18 cellular contexts compared by ENCODE assay signal in the genomic region with DNA sequence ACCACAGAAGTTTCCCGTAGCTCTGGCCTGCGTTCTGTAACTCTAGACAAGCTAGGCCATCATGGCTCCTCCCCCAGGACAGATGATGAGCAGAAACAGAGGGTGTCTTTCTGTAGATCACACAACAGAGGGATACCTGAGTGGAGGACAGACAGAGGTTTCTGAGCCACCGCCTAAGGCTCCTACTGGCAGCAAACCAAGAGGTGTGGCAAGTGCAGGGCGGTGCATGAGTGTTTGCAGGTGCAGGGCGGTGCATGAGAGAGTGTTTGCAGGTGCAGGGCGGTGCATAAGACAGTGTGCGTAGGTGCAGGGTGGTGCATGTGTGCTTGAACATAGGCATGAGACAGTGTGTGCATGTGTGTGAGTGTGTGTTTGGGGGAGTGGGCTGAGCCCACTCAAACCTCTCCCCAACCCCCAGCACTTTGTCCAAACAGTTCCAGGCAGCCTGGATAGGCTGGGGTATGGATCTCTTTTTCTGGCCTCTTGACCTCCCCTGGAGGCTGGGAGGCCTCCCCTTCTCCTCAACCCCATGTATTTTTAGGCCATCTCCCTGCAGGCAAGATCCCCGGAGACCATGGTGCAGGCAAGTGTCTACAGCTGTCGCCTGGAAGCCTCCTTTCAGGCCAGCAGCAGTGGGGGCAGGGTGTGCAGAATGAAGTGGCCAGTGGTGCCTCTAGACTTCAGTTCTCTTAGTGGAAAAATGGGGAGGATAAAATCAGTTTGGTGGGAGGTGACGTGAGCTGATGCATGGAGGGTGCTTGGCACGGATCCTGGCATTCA. TPM values are rescaled to one million over a fixed set of nuclear protein-coding genes. Genes with fewer than 3 reads are reported as not detected.
DNase-seq lines count a peak whose midpoint lies in the region; ATAC-seq and TF ChIP-seq lines count a peak whose summit lies in the region.
"Had no signal": no experiment of that assay in that cellular context is flagged by ENCODE, and none has a peak within 500 bp of the region (broad histone marks: within the 10 kb centered on the region; RNA-seq: fewer than 3 reads in every experiment).

No MANE protein-coding gene starts in this region.

- WGBS in endodermal cell (ENCODE audit: insufficient coverage in 1 of 2, insufficient read length in 1 of 2), 2 experiments = 91 to 95% methylated on average over 7 to 11 of the region's 11 CpGs

- H3K9me3 ChIP-seq in PC-9 (ENCODE audit: insufficient read depth, low read depth) (no peaks in the 10 kb centered on the region), mucosa of descending colon (no peaks in the 10 kb centered on the region), endodermal cell (ENCODE audit: control insufficient read depth, low read length) (no peaks in the 10 kb centered on the region)
- H3K9me3 ChIP-seq: adrenal gland, SK-N-SH had no signal

- peak; percentile 99 for ATAC-seq in mucosa of descending colon
- ATAC-seq: K562; stimulated activated memory B cell treated with anti-CD40 and anti-IgM and Interleukin-4, amounts not matched to agents 10 μg/mL and 1 μg/mL and 100 μg/mL, for 72 hours had no signal

- H3K79me2 ChIP-seq in PC-9 (ENCODE audit: low read depth) = no peaks in the 10 kb centered on the region

- H3K27me3 Mint-ChIP-seq in endodermal cell (ENCODE audit: insufficient read depth) = peaks cover 22% of the 10 kb centered on the region

- H3K9me2 ChIP-seq in PC-9 (ENCODE audit: insufficient read depth) = no peaks in the 10 kb centered on the region
- H3K9me2 ChIP-seq: SK-N-SH had no signal

- DNase-seq in DMS153 (lab: John Stamatoyannopoulos, UW) (peak; percentile 77), NCI-H1436 (lab: John Stamatoyannopoulos, UW) (peak; percentile 87), PC-9 (peak in 1 of 2 experiments; percentile 73), mucosa of descending colon (peak; percentile 85 to 93 (median 88)), endodermal cell (no peak), HUDEP-2 (lab: John Stamatoyannopoulos, UW; ENCODE audit: unreplicated experiment in 76 of 76) (no peak), hepatic stellate cell (ENCODE audit: low spot score) (no peak)
- no peak for DNase-seq in stimulated activated CD4-positive, alpha-beta T cell treated with anti-CD3 and anti-CD28 coated beads, Interleukin-1b, Interleukin-23, amount 100 ng/mL, for 48 hours
- DNase-seq: activated CD4-positive, CD25-positive, alpha-beta regulatory T cell; activated CD8-positive, alpha-beta memory T cell treated with anti-CD3 and anti-CD28 coated beads, Interleukin-2, amount 50 U/mL, for 48 hours; cortex of kidney; GF-D8; NCI-H526; stimulated activated CD4-positive, alpha-beta T cell treated with anti-CD3 and anti-CD28 coated beads, Interleukin-4, amount 100 ng/mL, for 1 hour had no signal

- H3K4me2 ChIP-seq in PC-9 = peak overlapping the region; percentile 28; the same call in 1 of the 2 replicates
- H3K4me2 ChIP-seq: SK-N-SH had no signal

- BruUV-seq in PC-9 (replicated peaks; lab: Mats Ljungman, UMichigan) = no TSS peak

- no peaks in the 10 kb centered on the region for H3K27me3 ChIP-seq in PC-9 (ENCODE audit: insufficient read depth, low read depth)
- H3K27me3 ChIP-seq in endodermal cell (ENCODE audit: control insufficient read depth, insufficient read depth, low read length, poor library complexity, severe bottlenecking) = no peaks in the 10 kb centered on the region

- no peaks in the 10 kb centered on the region for H3K4me1 Mint-ChIP-seq in endodermal cell
- H3K4me1 Mint-ChIP-seq: stimulated activated memory B cell treated with anti-CD40 and anti-IgM and Interleukin-4, amounts not matched to agents 10 μg/mL and 1 μg/mL and 100 μg/mL, for 72 hours had no signal

- no peak overlapping the region for H3K27ac Mint-ChIP-seq in endodermal cell
- H3K27ac Mint-ChIP-seq: stimulated activated memory B cell treated with anti-CD40 and anti-IgM and Interleukin-4, amounts not matched to agents 10 μg/mL and 1 μg/mL and 100 μg/mL, for 72 hours had no signal

- H3F3A ChIP-seq in PC-9 (ENCODE audit: insufficient read depth, low read depth) = no peaks in the 10 kb centered on the region

- no peak for TF ChIP-seq CTCF in PC-9 (conservative IDR thresholded peaks at IDR 0.05)
- no peak for TF ChIP-seq CTCF in mucosa of descending colon (IDR thresholded peaks at IDR 0.05)
- no peak for TF ChIP-seq CTCF in endodermal cell (conservative IDR thresholded peaks at IDR 0.05)

- no peak overlapping the region for H2AFZ ChIP-seq in PC-9

- POLR2A ChIA-PET in PC-9 (lab: Charles Lee; ENCODE audit: unreplicated experiment) = interaction anchor here (0.6 kb wide), 2 partner anchors 123 to 127 kb away, joined by 4 to 5 read pairs; no protein-coding TSS in a partner anchor

- H3K27ac ChIP-seq in PC-9 = no peak overlapping the region
- H3K27ac ChIP-seq in endodermal cell (ENCODE audit: low read depth, low read length) = no peak overlapping the region
- H3K27ac ChIP-seq: adrenal gland had no signal

- intact Hi-C loops in PC-9 (cut with micrococcal nuclease; ENCODE audit: unreplicated experiment) (no loop called here), mucosa of descending colon (cut with DNase I, micrococcal nuclease) (no loop called here)

- no peaks in the 10 kb centered on the region for H4K20me1 ChIP-seq in PC-9 (ENCODE audit: insufficient read depth)

- no peak overlapping the region for H3K4me3 Mint-ChIP-seq in endodermal cell
- H3K4me3 Mint-ChIP-seq: stimulated activated memory B cell treated with anti-CD40 and anti-IgM and Interleukin-4, amounts not matched to agents 10 μg/mL and 1 μg/mL and 100 μg/mL, for 72 hours had no signal

- no peaks in the 10 kb centered on the region for H3K9me3 Mint-ChIP-seq in endodermal cell
- H3K9me3 Mint-ChIP-seq: stimulated activated memory B cell treated with anti-CD40 and anti-IgM and Interleukin-4, amounts not matched to agents 10 μg/mL and 1 μg/mL and 100 μg/mL, for 72 hours had no signal

- no peaks in the 10 kb centered on the region for H3K36me3 ChIP-seq in PC-9 (ENCODE audit: low read depth)
- no peaks in the 10 kb centered on the region for H3K36me3 ChIP-seq in mucosa of descending colon (ENCODE audit: low read depth)
- no peaks in the 10 kb centered on the region for H3K36me3 ChIP-seq in endodermal cell (ENCODE audit: control insufficient read depth, insufficient read depth, low read length)
- H3K36me3 ChIP-seq: adrenal gland had no signal

- CTCF ChIA-PET in PC-9 (lab: Charles Lee) = no interaction called here

- H3K4me1 ChIP-seq in PC-9 (replicated peaks; ENCODE audit: insufficient read depth) = peaks cover 16% of the 10 kb centered on the region
- H3K4me1 ChIP-seq in mucosa of descending colon (ENCODE audit: low read depth) = peaks cover 13% of the 10 kb centered on the region
- H3K4me1 ChIP-seq in endodermal cell (ENCODE audit: control insufficient read depth, insufficient read depth, low read length) = no peaks in the 10 kb centered on the region

- H3K4me3 ChIP-seq in PC-9 (no peak overlapping the region), mucosa of descending colon (no peak overlapping the region), endodermal cell (ENCODE audit: low read length) (no peak overlapping the region)
- H3K4me3 ChIP-seq: adrenal gland, K562 had no signal

- H3K9ac ChIP-seq in endodermal cell (ENCODE audit: extremely low read depth, low read length, poor library complexity, severe bottlenecking) = no peak overlapping the region
- H3K9ac ChIP-seq: SK-N-SH had no signal

- H3K36me3 Mint-ChIP-seq in endodermal cell (ENCODE audit: low read depth) = no peaks in the 10 kb centered on the region
- H3K36me3 Mint-ChIP-seq: stimulated activated memory B cell treated with anti-CD40 and anti-IgM and Interleukin-4, amounts not matched to agents 10 μg/mL and 1 μg/mL and 100 μg/mL, for 72 hours had no signal

RNA-seq across cellular contexts. Expression of gene CBX4, which starts 53.4 kb away (rescaled TPM):
- 32.0 and 33.1 TPM in 2 replicates for total RNA-seq in PC-9 (2021)
- 10 to 100 TPM; 10.2 to 14.2 (median 13.2) TPM for total RNA-seq in mucosa of descending colon
- 1 to 10 TPM; 4.2 to 4.9 TPM for total RNA-seq in endodermal cell
- 14.4 TPM for polyA plus RNA-seq in endodermal cell (2013, experiment 1 of 2)
- polyA plus RNA-seq in endodermal cell (2013, experiment 2 of 2) = 9.6 TPM

Comparison
In these comparisons a context has a peak if more than half of its experiments do, and no peak if none do; other contexts are left out.
1. DNase-seq: peak in DMS153 (single experiment), NCI-H1436 (single experiment) and mucosa of descending colon (3 of 3); none in stimulated activated CD4-positive, alpha-beta T cell treated with anti-CD3 and anti-CD28 coated beads, Interleukin-1b, Interleukin-23, amount 100 ng/mL, for 48 hours (single experiment), endodermal cell (single experiment), HUDEP-2 (0 of 76) and hepatic stellate cell (single experiment).